13 cellular contexts compared by ENCODE assay signal in the genomic region with DNA sequence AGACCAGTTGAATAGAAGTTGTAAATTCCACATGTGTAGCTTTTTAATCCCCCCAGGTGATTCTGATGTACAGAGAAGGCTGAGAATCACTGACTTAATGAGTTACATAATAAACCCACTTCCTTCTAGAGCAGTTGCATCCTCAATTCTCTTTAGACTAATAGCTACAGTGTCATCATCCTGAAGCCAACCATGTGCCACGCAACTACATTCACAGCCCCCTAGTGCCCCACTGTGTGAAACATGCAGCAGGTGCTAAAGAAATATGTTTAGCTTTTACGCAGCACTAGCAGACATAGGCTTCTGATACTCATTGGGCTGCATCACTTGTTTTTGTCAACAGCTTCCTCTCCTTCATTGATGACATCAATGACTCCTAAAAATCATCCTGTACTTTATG.
DNase-seq lines count a peak whose midpoint lies in the region; ATAC-seq and TF ChIP-seq lines count a peak whose summit lies in the region.
"Had no signal": no experiment of that assay in that cellular context is flagged by ENCODE, and none has a peak within 500 bp of the region (broad histone marks: within the 10 kb centered on the region; RNA-seq: fewer than 3 reads in every experiment).

No MANE protein-coding gene starts in this region.

- peaks cover 30% of the 10 kb centered on the region for H3K4me1 Mint-ChIP-seq in CD4-positive, alpha-beta T cell (ENCODE audit: low read depth)
- peaks cover 0 to 5% of the 10 kb centered on the region in 2 donors for H3K4me1 Mint-ChIP-seq in effector memory CD8-positive, alpha-beta T cell (ENCODE audit: low read depth in 2 of 2)

- H3K27ac ChIP-seq in CD4-positive, alpha-beta T cell (ENCODE audit: low read depth, low read length): no peak overlapping the region
- H3K27ac ChIP-seq: RWPE1 had no signal

- CTCF ChIA-PET in CD4-positive, alpha-beta T cell (lab: Charles Lee): interaction anchor here (1.1 kb wide), 1 partner anchor 125 kb away, joined by 6 read pairs; no protein-coding TSS in a partner anchor

- no peak overlapping the region for H3K4me3 ChIP-seq in Jurkat, Clone E6-1 (ENCODE audit: low read length)

- peak overlapping the region; percentile 41 for H3K27ac Mint-ChIP-seq in CD4-positive, alpha-beta T cell
- no peak overlapping the region for H3K27ac Mint-ChIP-seq in effector memory CD8-positive, alpha-beta T cell

- H3K27me3 ChIP-seq in CD4-positive, alpha-beta T cell (ENCODE audit: control insufficient read depth, insufficient read depth, low read length): no peaks in the 10 kb centered on the region

- no peaks in the 10 kb centered on the region for H3K9me3 ChIP-seq in CD4-positive, alpha-beta T cell (ENCODE audit: control insufficient read depth, low read length)

- no peaks in the 10 kb centered on the region for H3K27me3 Mint-ChIP-seq in CD4-positive, alpha-beta T cell
- H3K27me3 Mint-ChIP-seq in effector memory CD8-positive, alpha-beta T cell: no peaks in the 10 kb centered on the region

- intact Hi-C loops in CD4-positive, alpha-beta T cell (cut with DNase I, micrococcal nuclease): loop anchor here in 1 of 2 experiments (1.0 to 10.0 kb wide), 2 partner anchors 109 to 129 kb away; no protein-coding TSS in a partner anchor

- TF ChIP-seq CTCF in CD4-positive, alpha-beta T cell (IDR thresholded peaks at IDR 0.05): no peak
- TF ChIP-seq CTCF in omental fat pad (IDR thresholded peaks at IDR 0.05): no peak

- no peaks in the 10 kb centered on the region for H3K9me3 Mint-ChIP-seq in CD4-positive, alpha-beta T cell
- H3K9me3 Mint-ChIP-seq in effector memory CD8-positive, alpha-beta T cell: no peaks in the 10 kb centered on the region

- no peak overlapping the region for H3K4me3 Mint-ChIP-seq in CD4-positive, alpha-beta T cell
- no peak overlapping the region for H3K4me3 Mint-ChIP-seq in effector memory CD8-positive, alpha-beta T cell

- H3K36me3 Mint-ChIP-seq in CD4-positive, alpha-beta T cell (ENCODE audit: low read depth): peaks cover 7% of the 10 kb centered on the region
- H3K36me3 Mint-ChIP-seq in effector memory CD8-positive, alpha-beta T cell (ENCODE audit: insufficient read depth): no peaks in the 10 kb centered on the region

- DNase-seq in activated gamma-delta T cell treated with Interleukin-2 at 50 U/mL for 16 hours (peak; percentile 13), activated gamma-delta T cell (lab: John Stamatoyannopoulos, UW) (no peak), omental fat pad (ENCODE audit: low spot score) (no peak)
- peak in 5 of 10 experiments; percentile 7 to 48 (median 20) for DNase-seq in CD4-positive, alpha-beta T cell
- DNase-seq in Jurkat, Clone E6-1 (ENCODE audit: low read depth, low spot score): peak; percentile 84
- DNase-seq in effector memory CD8-positive, alpha-beta T cell: peak in 1 of 3 experiments; percentile 6
- DNase-seq: AML-193, DMS 273 treated with DMSO at 0.1 percent for 48 hours, NCI-H1048, NCI-H226, NCI-H526 had no signal

- POLR2A ChIA-PET in CD4-positive, alpha-beta T cell (lab: Charles Lee): interaction anchor here (0.8 to 1.2 kb wide), 3 partner anchors 33 to 125 kb away, joined by 3 to 9 read pairs (median 3); no protein-coding TSS in a partner anchor

- ATAC-seq in CD4-positive, alpha-beta T cell (ENCODE audit: poor library complexity): peak; percentile 96
- ATAC-seq in effector memory CD8-positive, alpha-beta T cell (replicated peaks): peak; percentile 70
- ATAC-seq in HG03045 (IDR thresholded peaks at IDR 0.05; ENCODE audit: unreplicated experiment) (no peak), omental fat pad (ENCODE audit: low FRiP score) (no peak)

Comparison
In these comparisons a context has a peak if more than half of its experiments do, and no peak if none do; other contexts are left out.
1. DNase-seq: peak in activated gamma-delta T cell treated with Interleukin-2 at 50 U/mL for 16 hours (single experiment) and Jurkat, Clone E6-1 (single experiment); none in activated gamma-delta T cell (single experiment) and omental fat pad (single experiment).
2. ATAC-seq: peak in CD4-positive, alpha-beta T cell (single experiment) and effector memory CD8-positive, alpha-beta T cell (single experiment); none in HG03045 (single experiment) and omental fat pad (single experiment).